Comparison of ENCODE assay signal across 15 cellular contexts in genomic region chr6:35093118-35093445, GRCh38. TPM values are rescaled to one million over a fixed set of nuclear protein-coding genes. Genes with fewer than 3 reads are reported as not detected.
DNase-seq lines count a peak whose midpoint lies in the region; ATAC-seq and TF ChIP-seq lines count a peak whose summit lies in the region.
"Had no signal": no experiment of that assay in that cellular context is flagged by ENCODE, and none has a peak within 500 bp of the region (broad histone marks: within the 10 kb centered on the region; RNA-seq: fewer than 3 reads in every experiment).

No MANE protein-coding gene starts in this region.

- H3K36me3 ChIP-seq in SK-N-SH (replicated peaks in 1 of 2; ENCODE audit: control insufficient read depth in 1 of 2, insufficient read depth in 2 of 2, low read length in 1 of 2) (peaks cover 0 to 4% of the 10 kb centered on the region in 2 experiments), smooth muscle cell (ENCODE audit: low read depth) (no peaks in the 10 kb centered on the region), testis (ENCODE audit: low read depth, missing control alignments) (no peaks in the 10 kb centered on the region)

- H3K4me1 ChIP-seq in SK-N-SH (ENCODE audit: control insufficient read depth in 1 of 2, insufficient read depth in 2 of 2, low read depth in 1 of 2, low read length in 1 of 2) (peaks cover 11 to 43% of the 10 kb centered on the region in 2 experiments), smooth muscle cell (ENCODE audit: low read depth) (peaks cover 37% of the 10 kb centered on the region), testis (peaks cover 35% of the 10 kb centered on the region)

- POLR2A ChIA-PET in SK-N-SH (lab: Yijun Ruan, JAX), result no interaction called here

- H2AFZ ChIP-seq in SK-N-SH (ENCODE audit: low read depth), result no peak overlapping the region
- no peak overlapping the region for H2AFZ ChIP-seq in smooth muscle cell (ENCODE audit: low read depth)

- DNase-seq in AG10803 (ENCODE audit: low read depth) (peak; percentile 70), SK-N-SH (no peak), fibroblast of peridontal ligament (ENCODE audit: extremely low read depth) (peak; percentile 53), smooth muscle cell (lab: John Stamatoyannopoulos, UW; ENCODE audit: unreplicated experiment) (no peak), testis (no peak), midbrain (lab: John Stamatoyannopoulos, UW) (no peak), DMS153 (lab: John Stamatoyannopoulos, UW) (no peak)
- DNase-seq: activated gamma-delta T cell treated with Interleukin-2 at 50 U/mL for 16 hours; Karpas-422; NCI-H1436 treated with DMSO at 0.1 percent for 48 hours; NCI-H446 treated with DMSO at 0.1 percent for 48 hours; SHP77; stimulated activated CD4-positive, alpha-beta T cell treated with anti-CD3 and anti-CD28 coated beads, Interleukin-2, amount 100 ng/mL, for 48 hours had no signal

- H3K4me3 ChIP-seq in AG10803 (ENCODE audit: low read length), result no peak overlapping the region; the same call in 1 of the 2 replicates
- no peak overlapping the region for H3K4me3 ChIP-seq in SK-N-SH (ENCODE audit: low read depth in 2 of 2, low read length in 1 of 2)
- no peak overlapping the region for H3K4me3 ChIP-seq in smooth muscle cell
- H3K4me3 ChIP-seq in testis, result no peak overlapping the region

- no peaks in the 10 kb centered on the region for H3K9me2 ChIP-seq in SK-N-SH

- 92% methylated on average over 5 of the region's 5 CpGs for WGBS in SK-N-SH (ENCODE audit: low lambda C conversion rate)
- WGBS in smooth muscle cell (ENCODE audit: low lambda C conversion rate), result 69% methylated on average over 5 of the region's 5 CpGs
- WGBS in testis, 2 donors, result 71 to 74% methylated on average over 5 of the region's 5 CpGs

- no peak for TF ChIP-seq CTCF in AG10803 (conservative IDR thresholded peaks at IDR 0.05; ENCODE audit: low read length)
- TF ChIP-seq CTCF in SK-N-SH (IDR thresholded peaks at IDR 0.05), result no peak
- TF ChIP-seq CTCF in smooth muscle cell (IDR thresholded peaks at IDR 0.05; ENCODE audit: borderline replicate concordance, insufficient read depth, poor library complexity, severe bottlenecking), result no peak
- TF ChIP-seq CTCF in testis (IDR thresholded peaks at IDR 0.05), result no peak

- H3K79me2 ChIP-seq in SK-N-SH (ENCODE audit: insufficient read depth), result no peaks in the 10 kb centered on the region
- H3K79me2 ChIP-seq in smooth muscle cell (ENCODE audit: low read depth), result no peaks in the 10 kb centered on the region

- H3F3A ChIP-seq in SK-N-SH (replicated peaks; ENCODE audit: insufficient read depth) (peaks cover 21% of the 10 kb centered on the region), smooth muscle cell (ENCODE audit: low read depth) (peaks cover 37% of the 10 kb centered on the region)

- TF ChIP-seq POLR2A in testis (IDR thresholded peaks at IDR 0.05), result no peak

- no peak for ATAC-seq in GM21576 (IDR thresholded peaks at IDR 0.05; ENCODE audit: unreplicated experiment)

- H3K9me3 ChIP-seq in SK-N-SH, result no peaks in the 10 kb centered on the region
- H3K9me3 ChIP-seq in smooth muscle cell (replicated peaks; ENCODE audit: low read depth), result no peaks in the 10 kb centered on the region
- H3K9me3 ChIP-seq in testis, result no peaks in the 10 kb centered on the region

- no peak for TF ChIP-seq RAD21 in SK-N-SH (IDR thresholded peaks at IDR 0.05; ENCODE audit: low read length)

- no peak for TF ChIP-seq EP300 in SK-N-SH (IDR thresholded peaks at IDR 0.05; ENCODE audit: borderline replicate concordance in 1 of 2, low read depth in 1 of 2, low read length in 1 of 2)

- H4K20me1 ChIP-seq in SK-N-SH (ENCODE audit: insufficient read depth), result no peaks in the 10 kb centered on the region
- H4K20me1 ChIP-seq in smooth muscle cell (ENCODE audit: low read depth), result no peaks in the 10 kb centered on the region

- H3K27ac ChIP-seq in SK-N-SH (ENCODE audit: low read depth in 2 of 2, low read length in 1 of 2) (peak overlapping the region; percentile 31 to 51; a peak in 1 of 4 replicates), smooth muscle cell (ENCODE audit: low read depth) (peak overlapping the region; percentile 95), testis (peak overlapping the region in 1 of 2 donors; percentile 22)

- intact Hi-C loops in testis (cut with DNase I; ENCODE audit: low total_unique reads), result no loop called here

- CTCF ChIA-PET in SK-N-SH (lab: Yijun Ruan, JAX), result interaction anchor here (0.7 to 2.2 kb wide), 6 partner anchors 18 to 148 kb away, joined by 3 to 9 read pairs (median 3); no protein-coding TSS in a partner anchor

- H3K4me2 ChIP-seq in SK-N-SH (peak overlapping the region; percentile 46), smooth muscle cell (peak overlapping the region; percentile 52)

- H3K9ac ChIP-seq in SK-N-SH (no peak overlapping the region), smooth muscle cell (ENCODE audit: low read depth) (peak overlapping the region; percentile 64)

- no peaks in the 10 kb centered on the region for H3K27me3 ChIP-seq in SK-N-SH (ENCODE audit: insufficient read depth)
- H3K27me3 ChIP-seq in smooth muscle cell (ENCODE audit: low read depth), result no peaks in the 10 kb centered on the region
- no peaks in the 10 kb centered on the region for H3K27me3 ChIP-seq in testis

TF ChIP-seq in SK-N-SH, 30 proteins besides CTCF, POLR2A, EP300 and RAD21:
- TF ChIP-seq, protein P1, sequence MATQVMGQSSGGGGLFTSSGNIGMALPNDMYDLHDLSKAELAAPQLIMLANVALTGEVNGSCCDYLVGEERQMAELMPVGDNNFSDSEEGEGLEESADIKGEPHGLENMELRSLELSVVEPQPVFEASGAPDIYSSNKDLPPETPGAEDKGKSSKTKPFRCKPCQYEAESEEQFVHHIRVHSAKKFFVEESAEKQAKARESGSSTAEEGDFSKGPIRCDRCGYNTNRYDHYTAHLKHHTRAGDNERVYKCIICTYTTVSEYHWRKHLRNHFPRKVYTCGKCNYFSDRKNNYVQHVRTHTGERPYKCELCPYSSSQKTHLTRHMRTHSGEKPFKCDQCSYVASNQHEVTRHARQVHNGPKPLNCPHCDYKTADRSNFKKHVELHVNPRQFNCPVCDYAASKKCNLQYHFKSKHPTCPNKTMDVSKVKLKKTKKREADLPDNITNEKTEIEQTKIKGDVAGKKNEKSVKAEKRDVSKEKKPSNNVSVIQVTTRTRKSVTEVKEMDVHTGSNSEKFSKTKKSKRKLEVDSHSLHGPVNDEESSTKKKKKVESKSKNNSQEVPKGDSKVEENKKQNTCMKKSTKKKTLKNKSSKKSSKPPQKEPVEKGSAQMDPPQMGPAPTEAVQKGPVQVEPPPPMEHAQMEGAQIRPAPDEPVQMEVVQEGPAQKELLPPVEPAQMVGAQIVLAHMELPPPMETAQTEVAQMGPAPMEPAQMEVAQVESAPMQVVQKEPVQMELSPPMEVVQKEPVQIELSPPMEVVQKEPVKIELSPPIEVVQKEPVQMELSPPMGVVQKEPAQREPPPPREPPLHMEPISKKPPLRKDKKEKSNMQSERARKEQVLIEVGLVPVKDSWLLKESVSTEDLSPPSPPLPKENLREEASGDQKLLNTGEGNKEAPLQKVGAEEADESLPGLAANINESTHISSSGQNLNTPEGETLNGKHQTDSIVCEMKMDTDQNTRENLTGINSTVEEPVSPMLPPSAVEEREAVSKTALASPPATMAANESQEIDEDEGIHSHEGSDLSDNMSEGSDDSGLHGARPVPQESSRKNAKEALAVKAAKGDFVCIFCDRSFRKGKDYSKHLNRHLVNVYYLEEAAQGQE (IDR thresholded peaks at IDR 0.05; ENCODE audit: low read depth, low read length), result no peak
- TF ChIP-seq CHD2 (IDR thresholded peaks at IDR 0.05; ENCODE audit: low read length, partially characterized antibody) (no peak), RFX5 (IDR thresholded peaks at IDR 0.05; ENCODE audit: low read length) (no peak), ZBTB33 (IDR thresholded peaks at IDR 0.05; ENCODE audit: borderline replicate concordance, low read depth) (no peak), TCF12 (IDR thresholded peaks at IDR 0.05) (peak; percentile 28; the same call in 1 of the 2 replicates), YY1 (IDR thresholded peaks at IDR 0.05; ENCODE audit: low read depth) (no peak), ELF1 (IDR thresholded peaks at IDR 0.05) (no peak)

RNA-seq across cellular contexts. Expression of gene TCP11, which starts 48.1 kb away (rescaled TPM):
- 0.05 and 0.16 TPM in 2 replicates for polyA plus RNA-seq in SK-N-SH (2012; rRNA removed)
- polyA plus RNA-seq in SK-N-SH (2012; cell fraction: cytosol; rRNA removed), result 0.04 and 0.13 TPM in 2 replicates
- 0.08 and 0.18 TPM in 2 replicates for polyA plus RNA-seq in SK-N-SH (2012; cell fraction: nucleus; rRNA removed)
- 0.40 TPM in 1 of 2 replicates, not detected in the other for total RNA-seq in smooth muscle cell
- 0.64 TPM in 1 of 2 replicates, not detected in the other for polyA plus RNA-seq in smooth muscle cell
- total RNA-seq in testis, result 100 to 1,000 TPM; 193 to 639 TPM
- polyA plus RNA-seq in testis (ENCODE audit: insufficient read depth, low read depth, low replicate concordance), result 1,044 TPM
- polyA plus RNA-seq: neural cell had no signal

Comparison
In these comparisons a context has a peak if more than half of its experiments do, and no peak if none do; other contexts are left out.
1. DNase-seq: peak in AG10803 (single experiment) and fibroblast of peridontal ligament (single experiment); none in SK-N-SH (single experiment), smooth muscle cell (single experiment), testis (single experiment), midbrain (single experiment) and DMS153 (single experiment).
2. RNA of gene TCP11, which starts 48.1 kb away (polyA plus RNA-seq): 1,044 TPM in testis (single experiment); 0.64 TPM in smooth muscle cell and 0.04 to 0.18 TPM in SK-N-SH; every median in the first group is over 100 times any median in the second.